15 cellular contexts compared by ENCODE assay signal in genomic region chr12:116159175-116159574, GRCh38.
DNase-seq lines count a peak whose midpoint lies in the region; ATAC-seq, FAIRE-seq and TF ChIP-seq lines count a peak whose summit lies in the region.
"Had no signal": no experiment of that assay in that cellular context is flagged by ENCODE, and none has a peak within 500 bp of the region (broad histone marks: within the 10 kb centered on the region; RNA-seq: fewer than 3 reads in every experiment).

No MANE protein-coding gene starts in this region.

- H4K20me1 ChIP-seq in HepG2 (ENCODE audit: insufficient read depth, low read length): 0 out of 2 replicates have a peak, but pooled peaks cover 9% of the 10 kb centered on the region

- H3K4me1 ChIP-seq in HepG2 (ENCODE audit: insufficient read depth, low read length) (peaks cover 65% of the 10 kb centered on the region), vagina (peaks cover 59% of the 10 kb centered on the region)

- H3K4me2 ChIP-seq in HepG2 (ENCODE audit: low read depth, low read length): no peak overlapping the region

- WGBS in HepG2 (ENCODE audit: low lambda C conversion rate): 69% methylated on average over 1 of the region's 1 CpG

- H3K27me3 ChIP-seq in brain microvascular endothelial cell (replicated peaks) (no peaks in the 10 kb centered on the region), HepG2 (ENCODE audit: control insufficient read depth in 1 of 2, insufficient read depth in 2 of 2, low read length in 2 of 2) (no peaks in the 10 kb centered on the region), vagina (no peaks in the 10 kb centered on the region)
- H3K27me3 ChIP-seq: right atrium auricular region had no signal

- H3K9me3 Mint-ChIP-seq in activated naive CD4-positive, alpha-beta T cell treated with anti-CD3 and anti-CD28 coated beads, Interleukin-2, amount 10 ng/mL, durations not matched to agents 7 days and 5 days: no peaks in the 10 kb centered on the region
- H3K9me3 Mint-ChIP-seq: type B pancreatic cell had no signal

- no peak for TF ChIP-seq EP300 in HepG2 (IDR thresholded peaks at IDR 0.05; ENCODE audit: low read depth in 2 of 2, low read length in 2 of 2)
- TF ChIP-seq EP300 in HepG2 (CRISPR knock-in tag; IDR thresholded peaks at IDR 0.05; ENCODE audit: borderline replicate concordance): no peak

- no peaks in the 10 kb centered on the region for H3K9me3 ChIP-seq in HepG2 (ENCODE audit: low read length)
- H3K9me3 ChIP-seq in vagina: no peaks in the 10 kb centered on the region
- H3K9me3 ChIP-seq: right atrium auricular region had no signal

- no peak overlapping the region for H3K4me3 Mint-ChIP-seq in activated naive CD4-positive, alpha-beta T cell treated with anti-CD3 and anti-CD28 coated beads, Interleukin-2, amount 10 ng/mL, durations not matched to agents 7 days and 5 days
- H3K4me3 Mint-ChIP-seq: type B pancreatic cell had no signal

- no peak overlapping the region for H3K27ac Mint-ChIP-seq in activated naive CD4-positive, alpha-beta T cell treated with anti-CD3 and anti-CD28 coated beads, Interleukin-2, amount 10 ng/mL, durations not matched to agents 7 days and 5 days
- H3K27ac Mint-ChIP-seq: type B pancreatic cell had no signal

- no peak for TF ChIP-seq RAD21 in HepG2 (CRISPR knock-in tag; IDR thresholded peaks at IDR 0.05)

- no peak for ATAC-seq in HepG2
- ATAC-seq: HCT116 had no signal

- CTCF ChIA-PET in HepG2 (lab: Yijun Ruan, JAX; ENCODE audit: low intra/inter-chr PET ratio, low total read pairs): no interaction called here
- CTCF ChIA-PET in activated naive CD4-positive, alpha-beta T cell treated with anti-CD3 and anti-CD28 coated beads, Interleukin-2, amount 10 ng/mL, durations not matched to agents 7 days and 5 days (lab: Charles Lee): no interaction called here

- H3K79me2 ChIP-seq in HepG2 (ENCODE audit: insufficient read depth, low read length): peaks cover 27% of the 10 kb centered on the region

- H3K9ac ChIP-seq in HepG2 (ENCODE audit: insufficient read depth, low read depth, low read length): no peak overlapping the region

- H3K36me3 Mint-ChIP-seq in activated naive CD4-positive, alpha-beta T cell treated with anti-CD3 and anti-CD28 coated beads, Interleukin-2, amount 10 ng/mL, durations not matched to agents 7 days and 5 days: no peaks in the 10 kb centered on the region
- H3K36me3 Mint-ChIP-seq: type B pancreatic cell had no signal

- no peak overlapping the region for H3K27ac ChIP-seq in brain microvascular endothelial cell
- H3K27ac ChIP-seq in HepG2 (ENCODE audit: extremely low read length, insufficient read depth, low read length): no peak overlapping the region
- H3K27ac ChIP-seq in vagina: no peak overlapping the region
- H3K27ac ChIP-seq: C4-2B, right atrium auricular region had no signal

- intact Hi-C loops in HepG2 (cut with micrococcal nuclease; ENCODE audit: unreplicated experiment): no loop called here
- intact Hi-C loops in vagina (cut with DNase I): no loop called here

- H3K36me3 ChIP-seq in brain microvascular endothelial cell (replicated peaks): no peaks in the 10 kb centered on the region
- H3K36me3 ChIP-seq in HepG2 (replicated peaks in 1 of 2; ENCODE audit: control insufficient read depth in 1 of 2, insufficient read depth in 2 of 2, low read length in 2 of 2): no peaks in the 10 kb centered on the region
- H3K36me3 ChIP-seq in vagina: no peaks in the 10 kb centered on the region
- H3K36me3 ChIP-seq: right atrium auricular region had no signal

- no peak overlapping the region for H2AFZ ChIP-seq in HepG2 (ENCODE audit: low read length)

- H3K27me3 Mint-ChIP-seq in activated naive CD4-positive, alpha-beta T cell treated with anti-CD3 and anti-CD28 coated beads, Interleukin-2, amount 10 ng/mL, durations not matched to agents 7 days and 5 days: no peaks in the 10 kb centered on the region
- H3K27me3 Mint-ChIP-seq: type B pancreatic cell had no signal

- POLR2A ChIA-PET in HepG2 (lab: Yijun Ruan, JAX): no interaction called here

- TF ChIP-seq CTCF in brain microvascular endothelial cell (IDR thresholded peaks at IDR 0.05; ENCODE audit: low read depth, low read length, missing control alignments): no peak
- TF ChIP-seq CTCF in HepG2 (CRISPR knock-in tag; IDR thresholded peaks at IDR 0.05): no peak
- TF ChIP-seq CTCF in vagina (IDR thresholded peaks at IDR 0.05): no peak

- no TSS peak for BruUV-seq in HepG2 (replicated peaks; lab: Mats Ljungman, UMichigan)

- in situ Hi-C loops in brain microvascular endothelial cell (cut with HindIII; ENCODE audit: low pct_ligation_motif_present, low sequenced_read_pairs): no loop called here
- in situ Hi-C loops in HepG2 (cut with HindIII; ENCODE audit: extremely low pct_ligation_motif_present, low pct_unique_long_range_greater_than_20kb): no loop called here

- H3K4me3 ChIP-seq in brain microvascular endothelial cell (ENCODE audit: low read depth, low read length): no peak overlapping the region
- no peak overlapping the region for H3K4me3 ChIP-seq in HepG2 (replicated peaks in 1 of 3; ENCODE audit: insufficient read depth in 1 of 3, low read depth in 2 of 3, low read length in 3 of 3)
- no peak overlapping the region for H3K4me3 ChIP-seq in vagina
- H3K4me3 ChIP-seq: right atrium auricular region had no signal

- peaks cover 7% of the 10 kb centered on the region for H3K4me1 Mint-ChIP-seq in activated naive CD4-positive, alpha-beta T cell treated with anti-CD3 and anti-CD28 coated beads, Interleukin-2, amount 10 ng/mL, durations not matched to agents 7 days and 5 days

- DNase-seq in COR-L47 (lab: John Stamatoyannopoulos, UW) (peak; percentile 48), NCI-H1694 (lab: John Stamatoyannopoulos, UW) (peak; percentile 18), brain microvascular endothelial cell (peak; percentile 62), HepG2 (ENCODE audit: low spot score) (peak; percentile 45), vagina (ENCODE audit: extremely low spot score in 2 of 2) (no peak), NCI-H2171 (lab: John Stamatoyannopoulos, UW) (no peak), activated T-cell treated with anti-CD3 and anti-CD28 coated beads for 4 hours (no peak)
- no peak for DNase-seq in activated naive CD4-positive, alpha-beta T cell treated with anti-CD3 and anti-CD28 coated beads, Interleukin-2, amount 10 ng/mL, durations not matched to agents 7 days and 5 days
- DNase-seq: activated naive CD4-positive, alpha-beta T cell; effector CD4-positive, alpha-beta T cell; NCI-H526 had no signal

- no peak for FAIRE-seq in HepG2 (lab: Jason Lieb, UNC)

- no peak for TF ChIP-seq POLR2A in HepG2 (IDR thresholded peaks at IDR 0.05; ENCODE audit: insufficient read depth in 1 of 2, low read depth in 2 of 2, low read length in 2 of 2)
- TF ChIP-seq POLR2A in vagina (IDR thresholded peaks at IDR 0.05): no peak

TF ChIP-seq in HepG2, 621 proteins besides CTCF, POLR2A, EP300 and RAD21:
- 0 out of 2 replicates have a peak, but pooled peaks have one; percentile 4 for TF ChIP-seq BCL6 (CRISPR knock-in tag; IDR thresholded peaks at IDR 0.05)
- TF ChIP-seq ZNF691 (CRISPR knock-in tag; IDR thresholded peaks at IDR 0.05; ENCODE audit: borderline replicate concordance, low read depth): no peak

Comparison
In these comparisons a context has a peak if more than half of its experiments do, and no peak if none do; other contexts are left out.
1. DNase-seq: peak in COR-L47 (single experiment), NCI-H1694 (single experiment), brain microvascular endothelial cell (single experiment) and HepG2 (single experiment); none in vagina (0 of 2), NCI-H2171 (single experiment), activated naive CD4-positive, alpha-beta T cell treated with anti-CD3 and anti-CD28 coated beads, Interleukin-2, amount 10 ng/mL, durations not matched to agents 7 days and 5 days (single experiment) and activated T-cell treated with anti-CD3 and anti-CD28 coated beads for 4 hours (single experiment).